Comparison of ENCODE assay signal across 34 cellular contexts in genomic region chr1:7087888-7088287, GRCh38.
"Had no signal": no experiment of that assay in that cellular context is flagged by ENCODE, and none has a peak within 500 bp of the region (broad histone marks: within the 10 kb centered on the region; RNA-seq: fewer than 3 reads in every experiment).

No MANE protein-coding gene starts in this region.

- H3K4me2 ChIP-seq: KMS-11 had no signal

- H3K27me3 ChIP-seq: MG63 had no signal

- H3K4me3 ChIP-seq: MG63 had no signal

- H3K9me3 ChIP-seq: MG63 had no signal

- H3K36me3 ChIP-seq: MG63 had no signal

- H3K27ac ChIP-seq: KMS-11 had no signal

- DNase-seq: Karpas-422, Kasumi-1, MG63, MM.1S, MV-4-11, NCI-H1048, NCI-H1092, NCI-H1092 treated with DMSO at 0.1 percent for 48 hours, NCI-H1105, NCI-H1105 treated with DMSO at 0.1 percent for 48 hours, NCI-H1417, NCI-H1417 treated with DMSO at 0.1 percent for 48 hours, NCI-H1436, NCI-H1436 treated with DMSO at 0.1 percent for 48 hours, NCI-H146, NCI-H1694, NCI-H1694 treated with DMSO at 0.1 percent for 48 hours, NCI-H187, NCI-H187 treated with DMSO at 0.1 percent for 48 hours, NCI-H1930, NCI-H2029, NCI-H2029 treated with DMSO at 0.1 percent for 48 hours, NCI-H2081, NCI-H2081 treated with DMSO at 0.1 percent for 48 hours, NCI-H2107, NCI-H2171, NCI-H2171 treated with DMSO at 0.1 percent for 48 hours, NCI-H2227 treated with DMSO at 0.1 percent for 48 hours, NCI-H226, NCI-H345, NCI-H446, NCI-H446 treated with DMSO at 0.1 percent for 48 hours, NCI-H510A had no signal

- H3K9ac ChIP-seq: KMS-11 had no signal
